ENCODE assay signal across 8 cellular contexts in genomic region chr19:57830071-57830602, GRCh38. TPM values are rescaled to one million over a fixed set of nuclear protein-coding genes. Genes with fewer than 3 reads are reported as not detected.
A peak's percentile ranks its signal among the peaks of the same experiment; 100 is the strongest.
DNase-seq lines count a peak whose midpoint lies in the region; ATAC-seq, FAIRE-seq and TF ChIP-seq lines count a peak whose summit lies in the region.

Gene ZNF587B, plus strand, starts transcription at chr19:57830299. Its CDS starts 230 bp downstream, at chr19:57830529.

- WGBS in GM12878 (ENCODE audit: insufficient coverage, insufficient replicate concordance, low lambda C conversion rate, missing lambda C conversion rate): 77% methylated on average over 22 of the region's 22 CpGs

- no peak for TF ChIP-seq POLR2A in GM12878 (IDR thresholded peaks at IDR 0.05; ENCODE audit: low read depth, low read length)

- no peak for TF ChIP-seq EP300 in GM12878 (IDR thresholded peaks at IDR 0.05; ENCODE audit: borderline replicate concordance in 1 of 2, control insufficient read depth in 1 of 2, low read depth in 2 of 2, low read length in 2 of 2)

- DNase-seq in ELF-1 (ENCODE audit: low read depth, low spot score) (peak; percentile 99), Panc1 (ENCODE audit: low read depth, low spot score) (no peak), GM12878 (ENCODE audit: low read depth, low spot score) (no peak), hippocampal formation (lab: John Stamatoyannopoulos, UW) (peak; percentile 10 to 18), pons (ENCODE audit: low spot score) (peak; percentile 42), NCI-H2107 (lab: John Stamatoyannopoulos, UW) (no peak), NCI-H510A treated with DMSO at 0.1 percent for 48 hours (lab: John Stamatoyannopoulos, UW) (no peak), GM10266 (ENCODE audit: extremely low spot score) (no peak)

- H3K9ac ChIP-seq in GM12878 (ENCODE audit: control insufficient read depth, insufficient read depth, low read length): no peak within 1 kb of the TSS

- TF ChIP-seq RAD21 in GM12878 (IDR thresholded peaks at IDR 0.05; ENCODE audit: insufficient read depth, low read depth, low read length): no peak

- no TSS peak for BruUV-seq in Panc1 (replicated peaks; lab: Mats Ljungman, UMichigan)
- BruUV-seq in GM12878 (replicated peaks; lab: Mats Ljungman, UMichigan): no TSS peak

- SMC1A ChIA-PET in GM12878 (lab: Charles Lee; ENCODE audit: uncharacterized antibody, unreplicated experiment): interaction anchor here (1.7 kb wide), 1 partner anchor 92 kb away, joined by 5 read pairs; no protein-coding TSS in a partner anchor

- no peak within 1 kb of the TSS for H3K4me2 ChIP-seq in GM12878 (ENCODE audit: control insufficient read depth, insufficient read depth)

- H3K9me3 ChIP-seq in Panc1 (ENCODE audit: control insufficient read depth, insufficient read depth, low read depth, low read length) (no peaks in the 10 kb centered on the region), GM12878 (replicated peaks; ENCODE audit: control insufficient read depth, insufficient read depth, low read length) (peaks cover 1% of the 10 kb centered on the region; the same call in 1 of the 3 replicates)

- H3K27me3 ChIP-seq in Panc1 (ENCODE audit: control insufficient read depth, insufficient read depth, low read length) (no peaks in the 10 kb centered on the region), GM12878 (replicated peaks in 1 of 2; ENCODE audit: control insufficient read depth in 2 of 2, insufficient read depth in 2 of 2, low read length in 1 of 2) (no peaks in the 10 kb centered on the region)

- H3K27ac ChIP-seq in Panc1 (ENCODE audit: low read length): no peak within 1 kb of the TSS
- no peak within 1 kb of the TSS for H3K27ac ChIP-seq in GM12878 (ENCODE audit: control insufficient read depth, insufficient read depth)

- H3K36me3 ChIP-seq in Panc1 (ENCODE audit: control insufficient read depth, insufficient read depth, low read length) (no peaks in the 10 kb centered on the region), GM12878 (ENCODE audit: control insufficient read depth in 2 of 2, insufficient read depth in 2 of 2, low read length in 1 of 2) (peaks cover 0 to 12% of the 10 kb centered on the region in 2 experiments; a peak in 3 of 4 replicates)

- H3K4me3 ChIP-seq in Panc1 (ENCODE audit: low read depth in 2 of 2, low read length in 2 of 2) (no peak within 1 kb of the TSS), GM12878 (no peak within 1 kb of the TSS)

- RAD21 ChIA-PET in GM12878 (lab: Charles Lee; ENCODE audit: unreplicated experiment): no interaction called here

- no peaks in the 10 kb centered on the region for H4K20me1 ChIP-seq in GM12878 (ENCODE audit: control insufficient read depth, insufficient read depth)

- H3K4me1 ChIP-seq in Panc1 (ENCODE audit: control insufficient read depth, insufficient read depth, low read length) (no peaks in the 10 kb centered on the region), GM12878 (ENCODE audit: control insufficient read depth, insufficient read depth, low read length) (no peaks in the 10 kb centered on the region)

- intact Hi-C loops in Panc1 (cut with micrococcal nuclease; ENCODE audit: unreplicated experiment) (no loop called here), GM12878 (cut with micrococcal nuclease; ENCODE audit: unreplicated experiment) (no loop called here)

- ATAC-seq in Panc1 (peak; percentile 71), GM12878 (peak; percentile 44)

- FAIRE-seq in GM12878 (lab: Jason Lieb, UNC): peak; percentile 61

- in situ Hi-C loops in Panc1 (cut with HindIII; ENCODE audit: low pct_unique_long_range_greater_than_20kb, low sequenced_read_pairs) (no loop called here), GM12878 (cut with MboI) (no loop called here)

- peaks cover 14% of the 10 kb centered on the region for H3K79me2 ChIP-seq in GM12878 (ENCODE audit: control insufficient read depth, insufficient read depth, low read length)

- CTCF ChIA-PET in Panc1 (lab: Charles Lee) (no interaction called here), GM12878 (lab: Yijun Ruan, JAX) (interaction anchor here (1.4 kb wide), 1 partner anchor 11 kb away, joined by 3 read pairs; no protein-coding TSS in a partner anchor)

- TF ChIP-seq CTCF in Panc1 (IDR thresholded peaks at IDR 0.05) (peak; percentile 81), GM12878 (IDR thresholded peaks at IDR 0.05 in 2 of 3, conservative IDR thresholded peaks at IDR 0.05 in 1 of 3; ENCODE audit: control insufficient read depth in 2 of 3, extremely low read depth in 1 of 3, insufficient read depth in 1 of 3, low read depth in 3 of 3, low read length in 3 of 3) (peak; percentile 14 to 21 (median 18); a peak in 1 of 6 replicates), GM10266 (IDR thresholded peaks at IDR 0.05; ENCODE audit: control insufficient read depth, insufficient read depth, low read depth, missing control alignments) (no peak)

- POLR2A ChIA-PET in Panc1 (lab: Charles Lee) (no interaction called here), GM12878 (lab: Charles Lee) (no interaction called here)

- H2AFZ ChIP-seq in GM12878 (ENCODE audit: control insufficient read depth, low read depth, low read length): no peak within 1 kb of the TSS

TF ChIP-seq in GM12878, 131 proteins besides CTCF, POLR2A, EP300 and RAD21 (continues in another document):
- TF ChIP-seq PBX3 (IDR thresholded peaks at IDR 0.05; ENCODE audit: insufficient replicate concordance, low read depth, low read length) (no peak), ZBTB33 (IDR thresholded peaks at IDR 0.05) (no peak), SUZ12 (IDR thresholded peaks at IDR 0.05; ENCODE audit: unreplicated experiment) (no peak), BRCA1 (IDR thresholded peaks at IDR 0.05; ENCODE audit: low read depth, low read length) (no peak), RUNX3 (IDR thresholded peaks at IDR 0.05; ENCODE audit: low read length) (no peak), NRF1 (conservative IDR thresholded peaks at IDR 0.05; ENCODE audit: low read depth, low read length) (no peak), CBFB (IDR thresholded peaks at IDR 0.05; ENCODE audit: low read depth) (no peak), YY1 (IDR thresholded peaks at IDR 0.05; ENCODE audit: low read depth, low read length) (peak; percentile 82), SMC3 (IDR thresholded peaks at IDR 0.05; ENCODE audit: borderline replicate concordance, low read length) (0 out of 2 replicates have a peak, but pooled peaks have one; percentile 16), CEBPB (IDR thresholded peaks at IDR 0.05; ENCODE audit: borderline replicate concordance in 1 of 2, low read depth in 2 of 2, low read length in 2 of 2) (no peak), ATF2 (IDR thresholded peaks at IDR 0.05; ENCODE audit: low read length) (no peak), EED (IDR thresholded peaks at IDR 0.05; ENCODE audit: low read depth) (no peak)

RNA-seq across cellular contexts. Expression of gene ZNF587B, which starts in this region (rescaled TPM):
- 17.6 TPM for total RNA-seq in Panc1 (2021; ENCODE audit: unreplicated experiment)
- polyA plus RNA-seq in Panc1 (2012; ENCODE audit: insufficient read length): 2.7 TPM
- 93.7 and 97.3 TPM in 2 replicates for total RNA-seq in GM12878 (2013; cell fraction: nucleolus; rRNA removed)
- total RNA-seq in GM12878 (2014; rRNA removed): 25.6 and 26.0 TPM in 2 replicates
- total RNA-seq in GM12878 (2014; rRNA removed; fragmentation: Illumina TruSeq; extraction: Trizol): 33.3 and 33.9 TPM in 2 replicates
- total RNA-seq in GM12878 (2021): 22.5 and 24.7 TPM in 2 replicates
- polyA plus RNA-seq in GM12878 (2011; ENCODE audit: low read depth): 23.9 TPM
- polyA plus RNA-seq in GM12878 (2011; rRNA removed): 15.9 and 19.5 TPM in 2 replicates
- polyA plus RNA-seq in GM12878 (2011; cell fraction: cytosol; rRNA removed): 8.5 and 8.9 TPM in 2 replicates
- 15.5 and 18.9 TPM in 2 replicates for polyA plus RNA-seq in GM12878 (2011; cell fraction: nucleus; rRNA removed)
- 9.5 and 20.1 TPM in 2 replicates for polyA plus RNA-seq in GM12878 (2012)
- 13.1 and 13.3 TPM in 2 replicates for polyA plus RNA-seq in GM12878 (2014; fragmentation: Illumina TruSeq; extraction: Trizol)
- polyA plus RNA-seq in GM12878 (2014; fragmentation: Nextera tagmentation; extraction: Ambion mirVana): 1 to 10 TPM; 4.1 to 5.5 TPM
- polyA plus RNA-seq in GM12878 (2014; rRNA removed): 10.7 and 12.7 TPM in 2 replicates
- 10 to 100 TPM; 14.5 to 17.7 TPM for polyA plus RNA-seq in GM12878 (2016; fragmentation: Nextera tagmentation; extraction: Ambion mirVana)
- 31.2 and 38.5 TPM in 2 replicates for polyA minus RNA-seq in GM12878 (2011; rRNA and poly(A)+ RNA removed)
- 14.4 and 15.3 TPM in 2 replicates for polyA minus RNA-seq in GM12878 (2011; cell fraction: cytosol; rRNA and poly(A)+ RNA removed)
- 9.1 and 16.3 TPM in 2 replicates for polyA minus RNA-seq in GM12878 (2011; cell fraction: nucleus; rRNA and poly(A)+ RNA removed)

Comparison
In these comparisons a context has a peak if more than half of its experiments do, and no peak if none do; other contexts are left out.
1. DNase-seq: peak in ELF-1 (single experiment), hippocampal formation (2 of 2) and pons (single experiment); none in Panc1 (single experiment), GM12878 (single experiment), NCI-H2107 (single experiment), NCI-H510A treated with DMSO at 0.1 percent for 48 hours (single experiment) and GM10266 (single experiment).